Comparison of ENCODE assay signal across 8 cellular contexts in the genomic region with DNA sequence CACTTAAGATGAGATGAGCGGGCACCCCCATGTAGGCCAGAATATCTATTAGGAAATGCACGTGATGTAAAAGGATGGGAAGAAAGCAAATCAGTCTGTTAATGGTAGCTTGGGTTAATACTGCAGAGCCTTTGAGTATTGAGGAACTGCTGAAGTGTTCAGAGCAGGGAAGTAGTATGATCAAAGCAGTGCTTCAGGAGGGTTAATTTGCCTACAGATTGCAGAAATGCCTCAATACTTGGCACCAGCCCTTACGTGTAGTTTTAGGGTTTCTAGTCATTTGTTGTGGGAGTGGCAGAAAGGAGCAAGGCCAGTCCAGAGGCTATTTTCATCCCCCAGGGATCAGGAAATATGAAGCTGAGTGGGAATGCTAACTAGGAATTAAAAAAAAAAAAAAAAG. TPM values are rescaled to one million over a fixed set of nuclear protein-coding genes. Genes with fewer than 3 reads are reported as not detected.
A peak's percentile ranks its signal among the peaks of the same experiment; 100 is the strongest.
DNase-seq lines count a peak whose midpoint lies in the region; ATAC-seq, FAIRE-seq and TF ChIP-seq lines count a peak whose summit lies in the region.

No MANE protein-coding gene starts in this region.

- TF ChIP-seq CTCF in ovary (IDR thresholded peaks at IDR 0.05) = no peak

- H3K27me3 ChIP-seq in CD8-positive, alpha-beta memory T cell (ENCODE audit: insufficient read depth, low read length, poor library complexity, severe bottlenecking) = no peaks in the 10 kb centered on the region
- no peaks in the 10 kb centered on the region for H3K27me3 ChIP-seq in ovary

- H3K27me3 Mint-ChIP-seq in CD8-positive, alpha-beta memory T cell = no peaks in the 10 kb centered on the region
- H3K27me3 Mint-ChIP-seq in effector memory CD8-positive, alpha-beta T cell = no peaks in the 10 kb centered on the region

- H3K9me3 Mint-ChIP-seq in CD8-positive, alpha-beta memory T cell = peaks cover 0 to 1% (median 0%) of the 10 kb centered on the region in 5 donors
- H3K9me3 Mint-ChIP-seq in effector memory CD8-positive, alpha-beta T cell = no peaks in the 10 kb centered on the region

- FAIRE-seq in RCC 7860 (lab: Jason Lieb, UNC) = no peak

- H3K4me3 ChIP-seq in CD8-positive, alpha-beta memory T cell (ENCODE audit: low read length) = no peak overlapping the region
- H3K4me3 ChIP-seq in ovary = no peak overlapping the region

- no peak for TF ChIP-seq POLR2A in ovary (IDR thresholded peaks at IDR 0.05)

- no peak overlapping the region for H3K27ac ChIP-seq in CD8-positive, alpha-beta memory T cell (ENCODE audit: low read depth, low read length)
- H3K27ac ChIP-seq in ovary = no peak overlapping the region

- H3K9me3 ChIP-seq in CD8-positive, alpha-beta memory T cell (ENCODE audit: low read length) = no peaks in the 10 kb centered on the region
- H3K9me3 ChIP-seq in ovary = no peaks in the 10 kb centered on the region

- H3K4me1 Mint-ChIP-seq in CD8-positive, alpha-beta memory T cell = peaks cover 57 to 86% (median 65%) of the 10 kb centered on the region in 3 donors
- peaks cover 29 to 40% of the 10 kb centered on the region in 2 donors for H3K4me1 Mint-ChIP-seq in effector memory CD8-positive, alpha-beta T cell (ENCODE audit: low read depth in 2 of 2)

- CTCF ChIA-PET in CD8-positive, alpha-beta memory T cell (lab: Charles Lee) = no interaction called here

- H3K4me3 Mint-ChIP-seq in CD8-positive, alpha-beta memory T cell = peak overlapping the region in 6 of 7 donors; percentile 16 to 64 (median 36)
- peak overlapping the region; percentile 38 to 54 for H3K4me3 Mint-ChIP-seq in effector memory CD8-positive, alpha-beta T cell

- DNase-seq in CD8-positive, alpha-beta memory T cell = no peak
- no peak for DNase-seq in effector memory CD8-positive, alpha-beta T cell
- DNase-seq in dermis blood vessel endothelial cell (no peak), ovary (no peak), DMS 273 treated with DMSO at 0.1 percent for 48 hours (lab: John Stamatoyannopoulos, UW) (no peak), RCC 7860 (ENCODE audit: low spot score) (no peak)

- ATAC-seq in GM19455 (IDR thresholded peaks at IDR 0.05; ENCODE audit: unreplicated experiment) (peak; percentile 71), HG03196 (IDR thresholded peaks at IDR 0.05; ENCODE audit: unreplicated experiment) (peak; percentile 69)
- ATAC-seq in effector memory CD8-positive, alpha-beta T cell (replicated peaks) = peak; percentile 36

- WGBS in ovary, 3 donors = 48 to 57% (median 48%) methylated on average over 3 of the region's 3 CpGs

- no peaks in the 10 kb centered on the region for H3K36me3 ChIP-seq in CD8-positive, alpha-beta memory T cell (ENCODE audit: insufficient read depth, low read length)
- no peaks in the 10 kb centered on the region for H3K36me3 ChIP-seq in ovary

- intact Hi-C loops in ovary (cut with DNase I) = loop anchor here in 1 of 4 donors (10.0 kb wide), 1 partner anchor 94 kb away; no protein-coding TSS in a partner anchor

- POLR2A ChIA-PET in CD8-positive, alpha-beta memory T cell (lab: Charles Lee) = interaction anchor here (0.6 kb wide), 1 partner anchor 13 kb away, joined by 3 read pairs; no protein-coding TSS in a partner anchor

- no peak for TF ChIP-seq EP300 in ovary (IDR thresholded peaks at IDR 0.05)

- H3K36me3 Mint-ChIP-seq in CD8-positive, alpha-beta memory T cell = peaks cover 0 to 29% (median 11%) of the 10 kb centered on the region in 3 donors
- peaks cover 24% of the 10 kb centered on the region for H3K36me3 Mint-ChIP-seq in effector memory CD8-positive, alpha-beta T cell (ENCODE audit: insufficient read depth)

- H3K4me1 ChIP-seq in CD8-positive, alpha-beta memory T cell (ENCODE audit: insufficient read depth, low read length) = peaks cover 12% of the 10 kb centered on the region
- H3K4me1 ChIP-seq in ovary (ENCODE audit: insufficient read depth) = peaks cover 11% of the 10 kb centered on the region

- H3K27ac Mint-ChIP-seq in CD8-positive, alpha-beta memory T cell = peak overlapping the region; percentile 3 to 86 (median 68)
- H3K27ac Mint-ChIP-seq in effector memory CD8-positive, alpha-beta T cell = peak overlapping the region; percentile 59 to 87

RNA-seq across cellular contexts. Expression of a gene that starts 19.7 kb away (rescaled TPM):
- 10 to 100 TPM; 35.5 to 36.6 TPM for total RNA-seq in CD8-positive, alpha-beta memory T cell
- polyA plus RNA-seq in CD8-positive, alpha-beta memory T cell = 36.7 TPM
- 56.0 and 91.2 TPM in 2 replicates for total RNA-seq in dermis blood vessel endothelial cell
- 10 to 100 TPM; 34.5 to 87.8 (median 82.5) TPM for total RNA-seq in ovary
- polyA plus RNA-seq in ovary = 10 to 100 TPM; 16.1 to 20.5 TPM
